Comparison of ENCODE assay signal across 29 cellular contexts in genomic region chr9:137232510-137232909, GRCh38. TPM values are rescaled to one million over a fixed set of nuclear protein-coding genes. Genes with fewer than 3 reads are reported as not detected.
"Had no signal": no experiment of that assay in that cellular context is flagged by ENCODE, and none has a peak within 500 bp of the region (broad histone marks: within the 10 kb centered on the region; RNA-seq: fewer than 3 reads in every experiment).

No MANE protein-coding gene starts in this region.

- FAIRE-seq: astrocyte, colon, endothelial cell of umbilical vein, pancreas, urothelium cell line had no signal

- H3K36me3 ChIP-seq: left lung, pancreas, right atrium auricular region, transverse colon had no signal

- H3K9me3 ChIP-seq: left lung, pancreas, psoas muscle, right atrium auricular region, transverse colon had no signal

- H3K4me2 ChIP-seq: smooth muscle cell had no signal

- H3K4me3 ChIP-seq: left lung, lung, pancreas, psoas muscle, right atrium auricular region, smooth muscle cell, transverse colon had no signal

- H3K27ac ChIP-seq: left lung, pancreas, psoas muscle, right atrium auricular region, transverse colon had no signal

- DNase-seq: activated B cell treated with CpG ODN at 0.5 μM for 24 hours; activated CD4-positive, alpha-beta T cell treated with anti-CD3 and anti-CD28 coated beads for 4 hours; activated CD4-positive, alpha-beta T cell treated with anti-CD3 and anti-CD28 coated beads, Interleukin-2, amount 50 U/mL, for 48 hours; activated naive CD4-positive, alpha-beta T cell treated with Interleukin-2 at 50 U/mL for 16 hours; activated naive CD8-positive, alpha-beta T cell treated with anti-CD3 and anti-CD28 coated beads for 36 hours; activated T-cell treated with anti-CD3 and anti-CD28 coated beads, Interleukin-2, amount 50 U/mL, for 48 hours; effector memory CD4-positive, alpha-beta T cell; foreskin melanocyte; immature natural killer cell; left lung; nephron progenitor cell; pancreas; psoas muscle; stimulated activated CD4-positive, alpha-beta T cell treated with anti-CD3 and anti-CD28 coated beads, Interleukin-15, amount 100 ng/mL, for 24 hours; stimulated activated CD4-positive, alpha-beta T cell treated with anti-CD3 and anti-CD28 coated beads, Interleukin-2, amount 100 ng/mL, for 48 hours; stimulated activated CD8-positive, alpha-beta memory T cell treated with anti-CD3 and anti-CD28 coated beads, Interleukin-4, amount 100 ng/mL, for 48 hours; stimulated activated naive B cell treated with anti-CD40 and anti-IgM and Interleukin-4, amounts not matched to agents 10 μg/mL and 1 μg/mL and 100 μg/mL, for 72 hours; T-helper 17 cell; transverse colon had no signal

- ATAC-seq: left lung; pancreas; psoas muscle; stimulated activated naive B cell treated with anti-CD40 and anti-IgM and Interleukin-4, amounts not matched to agents 10 μg/mL and 1 μg/mL and 100 μg/mL, for 72 hours; T-helper 17 cell had no signal

- H3K27me3 ChIP-seq: pancreas had no signal

RNA-seq across cellular contexts. Expression of gene SLC34A3, which starts 1.8 kb away (rescaled TPM):
- total RNA-seq: activated B cell treated with CpG ODN at 0.5 μM for 24 hours; activated naive CD8-positive, alpha-beta T cell treated with anti-CD3 and anti-CD28 coated beads for 36 hours; dermis microvascular lymphatic vessel endothelial cell; endothelial cell of umbilical vein; psoas muscle; right atrium auricular region; smooth muscle cell; T-helper 17 cell; temporal lobe; transverse colon had no signal
- polyA plus RNA-seq: endothelial cell of umbilical vein, immature natural killer cell, psoas muscle, smooth muscle cell had no signal

RNA-seq across cellular contexts. Expression of gene RNF224, which starts 5.2 kb away (rescaled TPM):
- total RNA-seq: activated B cell treated with CpG ODN at 0.5 μM for 24 hours; activated naive CD8-positive, alpha-beta T cell treated with anti-CD3 and anti-CD28 coated beads for 36 hours; astrocyte; endothelial cell of umbilical vein; kidney epithelial cell; psoas muscle; right atrium auricular region; smooth muscle cell; T-helper 17 cell; transverse colon had no signal
- polyA plus RNA-seq: endothelial cell of umbilical vein, immature natural killer cell, smooth muscle cell had no signal

RNA-seq across cellular contexts. Expression of gene CYSRT1, which starts 7.5 kb away (rescaled TPM):
- total RNA-seq: transverse colon had no signal

RNA-seq across cellular contexts. Expression of gene RNF208, which starts 10.5 kb away (rescaled TPM):
- polyA plus RNA-seq: immature natural killer cell had no signal
